In the genomic region with DNA sequence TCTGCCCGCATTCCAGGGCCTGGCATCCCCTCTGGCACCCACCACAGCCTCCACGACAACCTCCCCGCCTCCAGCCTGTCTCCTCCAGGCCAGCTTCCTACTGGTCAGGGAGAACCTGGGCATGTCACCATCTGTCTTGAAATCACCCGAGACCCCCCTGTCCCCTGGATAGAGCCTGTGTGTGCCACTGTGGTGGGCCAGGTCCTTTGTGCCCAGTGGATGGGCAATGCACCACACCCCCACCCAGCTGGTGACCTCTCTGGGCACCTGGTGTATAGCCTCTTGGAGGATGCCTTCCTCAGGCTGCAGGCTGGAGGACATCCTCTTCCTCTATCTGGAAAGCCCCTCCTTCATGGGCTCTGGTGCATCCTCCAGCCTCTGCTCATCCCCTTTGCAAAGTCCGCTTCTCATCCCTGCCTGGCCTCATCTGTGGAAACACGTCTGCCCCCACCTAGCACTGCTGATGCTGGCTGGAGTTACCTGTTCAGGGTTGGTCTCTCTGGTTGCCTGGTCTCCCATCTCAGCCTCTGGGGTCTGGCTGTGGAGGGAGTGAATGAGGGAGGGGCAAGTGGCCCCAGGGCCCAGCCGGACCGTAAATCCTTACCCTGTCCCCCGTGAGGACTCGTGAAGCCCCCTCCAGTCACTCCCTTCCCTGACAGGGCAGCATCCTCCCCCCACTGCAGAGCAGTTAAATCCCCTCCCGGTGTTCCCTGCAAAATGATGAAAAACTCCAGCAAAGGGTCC, we compare ENCODE assay signal across 24 cellular contexts.
A peak's percentile ranks its signal among the peaks of the same experiment; 100 is the strongest.
DNase-seq lines count a peak whose midpoint lies in the region; ATAC-seq and TF ChIP-seq lines count a peak whose summit lies in the region.
"Had no signal": no experiment of that assay in that cellular context is flagged by ENCODE, and none has a peak within 500 bp of the region (broad histone marks: within the 10 kb centered on the region; RNA-seq: fewer than 3 reads in every experiment).

No MANE protein-coding gene starts in this region.

- no peak for TF ChIP-seq CTCF in coronary artery (IDR thresholded peaks at IDR 0.05)
- TF ChIP-seq CTCF in stomach (IDR thresholded peaks at IDR 0.05), result no peak
- no peak for TF ChIP-seq CTCF in thyroid gland (IDR thresholded peaks at IDR 0.05)

- intact Hi-C loops in stomach (cut with DNase I; ENCODE audit: low total_unique reads) (no loop called here), thyroid gland (cut with DNase I) (no loop called here)

- peaks cover 0 to 24% (median 4%) of the 10 kb centered on the region in 3 donors for H3K27me3 ChIP-seq in stomach
- no peaks in the 10 kb centered on the region for H3K27me3 ChIP-seq in thyroid gland
- H3K27me3 ChIP-seq: MG63 had no signal

- TF ChIP-seq POLR2A in stomach (IDR thresholded peaks at IDR 0.05) (no peak), thyroid gland (IDR thresholded peaks at IDR 0.05) (no peak)

- H3K27ac ChIP-seq in coronary artery (no peak overlapping the region), stomach (no peak overlapping the region), thyroid gland (no peak overlapping the region)

- H3K9me3 ChIP-seq in stomach, result peaks cover 0 to 25% (median 18%) of the 10 kb centered on the region in 4 donors
- no peaks in the 10 kb centered on the region for H3K9me3 ChIP-seq in thyroid gland
- H3K9me3 ChIP-seq: MG63 had no signal

- H3K4me1 ChIP-seq in stomach (no peaks in the 10 kb centered on the region), thyroid gland (no peaks in the 10 kb centered on the region)

- no peaks in the 10 kb centered on the region for H3K36me3 ChIP-seq in stomach
- H3K36me3 ChIP-seq in thyroid gland, result no peaks in the 10 kb centered on the region
- H3K36me3 ChIP-seq: MG63 had no signal

- DNase-seq in activated effector memory CD4-positive, alpha-beta T cell treated with anti-CD3 and anti-CD28 coated beads, Interleukin-2, amount 50 U/mL, for 16 hours, result peak; percentile 43
- no peak for DNase-seq in activated effector memory CD4-positive, alpha-beta T cell treated with Interleukin-2 at 50 U/mL for 16 hours
- peak; percentile 55 for DNase-seq in coronary artery (ENCODE audit: low spot score)
- peak; percentile 77 for DNase-seq in mesenteric fat pad (ENCODE audit: low spot score)
- peak; percentile 7 for DNase-seq in stomach
- no peak for DNase-seq in thyroid gland
- no peak for DNase-seq in stimulated activated CD4-positive, alpha-beta T cell treated with anti-CD3 and anti-CD28 coated beads, Interleukin-1b, Interleukin-23, amount 100 ng/mL, for 48 hours
- DNase-seq: AML-193; C1 segment of cervical spinal cord; Calu3; CD8-positive, alpha-beta memory T cell; GOT3; MG63; NCI-H1417; NCI-H1694 treated with DMSO at 0.1 percent for 48 hours; NCI-H2081 treated with DMSO at 0.1 percent for 48 hours; NCI-H2171 treated with DMSO at 0.1 percent for 48 hours; NCI-H524 treated with DMSO at 0.1 percent for 48 hours; NCI-H82; OCI-M1 had no signal

- 79 to 85% (median 83%) methylated on average over 11 of the region's 11 CpGs for WGBS in stomach, 5 donors
- WGBS in thyroid gland, 2 donors, result 91 to 93% methylated on average over 11 of the region's 11 CpGs

- no peak overlapping the region for H3K4me3 ChIP-seq in coronary artery
- no peak overlapping the region for H3K4me3 ChIP-seq in stomach
- no peak overlapping the region for H3K4me3 ChIP-seq in thyroid gland (replicated peaks in 1 of 3)
- H3K4me3 ChIP-seq: K562, MG63 had no signal

- no peak for TF ChIP-seq EP300 in stomach (IDR thresholded peaks at IDR 0.05)

- ATAC-seq in GM18519 (IDR thresholded peaks at IDR 0.05; ENCODE audit: low FRiP score, unreplicated experiment), result no peak
- ATAC-seq: HCT116, K562, Right ventricle myocardium inferior had no signal

Comparison
In these comparisons a context has a peak if more than half of its experiments do, and no peak if none do; other contexts are left out.
1. DNase-seq: peak in activated effector memory CD4-positive, alpha-beta T cell treated with anti-CD3 and anti-CD28 coated beads, Interleukin-2, amount 50 U/mL, for 16 hours (single experiment), coronary artery (single experiment), mesenteric fat pad (single experiment) and stomach (single experiment); none in activated effector memory CD4-positive, alpha-beta T cell treated with Interleukin-2 at 50 U/mL for 16 hours (single experiment), thyroid gland (0 of 2) and stimulated activated CD4-positive, alpha-beta T cell treated with anti-CD3 and anti-CD28 coated beads, Interleukin-1b, Interleukin-23, amount 100 ng/mL, for 48 hours (single experiment).